Comparison of ENCODE assay signal across 1 cellular context in genomic region chr7:120805636-120806388, GRCh38.
TF ChIP-seq lines count a peak whose summit lies in the region.

No MANE protein-coding gene starts in this region.

TF ChIP-seq in WTC11, 78 proteins besides CTCF, POLR2A, EP300 and RAD21 (continued from another document):
- TF ChIP-seq ZNF281 (CRISPR knock-in tag; IDR thresholded peaks at IDR 0.05): no peak
- no peak for TF ChIP-seq NFYB (CRISPR knock-in tag; conservative IDR thresholded peaks at IDR 0.05; ENCODE audit: low read depth)
- TF ChIP-seq STAT6 (CRISPR knock-in tag; conservative IDR thresholded peaks at IDR 0.05; ENCODE audit: low read depth): no peak
- no peak for TF ChIP-seq FOXP4 (CRISPR knock-in tag; IDR thresholded peaks at IDR 0.05)
- TF ChIP-seq E2F5 (CRISPR knock-in tag; IDR thresholded peaks at IDR 0.05): no peak
- TF ChIP-seq MLX (CRISPR knock-in tag; IDR thresholded peaks at IDR 0.05): no peak
- TF ChIP-seq ZNF512 (CRISPR knock-in tag; IDR thresholded peaks at IDR 0.05; ENCODE audit: borderline replicate concordance): no peak
- TF ChIP-seq NFATC4 (CRISPR knock-in tag; IDR thresholded peaks at IDR 0.05): no peak
- TF ChIP-seq IRF2 (CRISPR knock-in tag; IDR thresholded peaks at IDR 0.05; ENCODE audit: borderline replicate concordance, low read depth): no peak
- no peak for TF ChIP-seq E2F4 (CRISPR knock-in tag; IDR thresholded peaks at IDR 0.05; ENCODE audit: borderline replicate concordance, low read depth)
- no peak for TF ChIP-seq ATF6 (CRISPR knock-in tag; IDR thresholded peaks at IDR 0.05)
- no peak for TF ChIP-seq PRRX2 (CRISPR knock-in tag; IDR thresholded peaks at IDR 0.05)
- TF ChIP-seq FOXP1 (CRISPR knock-in tag; IDR thresholded peaks at IDR 0.05; ENCODE audit: borderline replicate concordance): no peak
- no peak for TF ChIP-seq ARID4B (CRISPR knock-in tag; IDR thresholded peaks at IDR 0.05; ENCODE audit: borderline replicate concordance)
- TF ChIP-seq ESRRA (CRISPR knock-in tag; IDR thresholded peaks at IDR 0.05; ENCODE audit: borderline replicate concordance): no peak
- no peak for TF ChIP-seq SMAD4 (CRISPR knock-in tag; IDR thresholded peaks at IDR 0.05)
- TF ChIP-seq ERG (CRISPR knock-in tag; IDR thresholded peaks at IDR 0.05): no peak
- no peak for TF ChIP-seq ZNF121 (CRISPR knock-in tag; IDR thresholded peaks at IDR 0.05)
TF ChIP-seq in WTC11: peak in this region for 0.
